In genomic region chrX:17563076-17563475, GRCh38 we compare ENCODE assay signal across 22 cellular contexts.
"Had no signal": no experiment of that assay in that cellular context is flagged by ENCODE, and none has a peak within 500 bp of the region (broad histone marks: within the 10 kb centered on the region; RNA-seq: fewer than 3 reads in every experiment).

No MANE protein-coding gene starts in this region.

- H3K36me3 ChIP-seq: adrenal gland, colonic mucosa, esophagus muscularis mucosa, right lobe of liver, upper lobe of right lung, WERI-Rb-1 had no signal

- ATAC-seq: effector memory CD8-positive, alpha-beta T cell; left colon; stimulated activated memory B cell treated with anti-CD40 and anti-IgM and Interleukin-4, amounts not matched to agents 10 μg/mL and 1 μg/mL and 100 μg/mL, for 72 hours; upper lobe of right lung had no signal

- H3K27ac Mint-ChIP-seq: effector memory CD8-positive, alpha-beta T cell; naive B cell; stimulated activated memory B cell treated with anti-CD40 and anti-IgM and Interleukin-4, amounts not matched to agents 10 μg/mL and 1 μg/mL and 100 μg/mL, for 72 hours had no signal

- H3K27me3 ChIP-seq: adrenal gland, colonic mucosa, esophagus muscularis mucosa, right lobe of liver, upper lobe of right lung had no signal

- H3K36me3 Mint-ChIP-seq: activated naive CD4-positive, alpha-beta T cell treated with anti-CD3 and anti-CD28 coated beads, Interleukin-2, amount 50 U/mL, for 24 hours; naive B cell; stimulated activated memory B cell treated with anti-CD40 and anti-IgM and Interleukin-4, amounts not matched to agents 10 μg/mL and 1 μg/mL and 100 μg/mL, for 72 hours had no signal

- H3K9me3 Mint-ChIP-seq: activated naive CD4-positive, alpha-beta T cell treated with anti-CD3 and anti-CD28 coated beads, Interleukin-2, amount 50 U/mL, for 24 hours; effector memory CD8-positive, alpha-beta T cell; stimulated activated memory B cell treated with anti-CD40 and anti-IgM and Interleukin-4, amounts not matched to agents 10 μg/mL and 1 μg/mL and 100 μg/mL, for 72 hours had no signal

- H3K27me3 Mint-ChIP-seq: activated naive CD4-positive, alpha-beta T cell treated with anti-CD3 and anti-CD28 coated beads, Interleukin-2, amount 50 U/mL, for 24 hours; effector memory CD8-positive, alpha-beta T cell; stimulated activated memory B cell treated with anti-CD40 and anti-IgM and Interleukin-4, amounts not matched to agents 10 μg/mL and 1 μg/mL and 100 μg/mL, for 72 hours had no signal

- H3K4me1 Mint-ChIP-seq: naive B cell; stimulated activated memory B cell treated with anti-CD40 and anti-IgM and Interleukin-4, amounts not matched to agents 10 μg/mL and 1 μg/mL and 100 μg/mL, for 72 hours had no signal

- H3K9me3 ChIP-seq: adrenal gland, colonic mucosa, esophagus muscularis mucosa, right lobe of liver, upper lobe of right lung had no signal

- H3K4me3 Mint-ChIP-seq: activated naive CD4-positive, alpha-beta T cell treated with anti-CD3 and anti-CD28 coated beads, Interleukin-2, amount 50 U/mL, for 24 hours; effector memory CD8-positive, alpha-beta T cell; naive B cell; stimulated activated memory B cell treated with anti-CD40 and anti-IgM and Interleukin-4, amounts not matched to agents 10 μg/mL and 1 μg/mL and 100 μg/mL, for 72 hours had no signal

- H3K4me3 ChIP-seq: adrenal gland, colonic mucosa, dorsolateral prefrontal cortex, esophagus muscularis mucosa, right lobe of liver, skin epidermis, upper lobe of right lung had no signal

- H3K27ac ChIP-seq: adrenal gland, colonic mucosa, dorsolateral prefrontal cortex, esophagus muscularis mucosa, right lobe of liver, skin epidermis, upper lobe of right lung, WERI-Rb-1 had no signal

- H3K4me1 ChIP-seq: colonic mucosa, right lobe of liver had no signal

- DNase-seq: activated CD4-positive, alpha-beta T cell treated with anti-CD3 and anti-CD28 coated beads for 1 hour; activated CD8-positive, alpha-beta memory T cell treated with anti-CD3 and anti-CD28 coated beads, Interleukin-2, amount 50 U/mL, for 48 hours; activated effector memory CD4-positive, alpha-beta T cell treated with anti-CD3 and anti-CD28 coated beads, Interleukin-2, amount 50 U/mL, for 16 hours; activated T-cell treated with anti-CD3 and anti-CD28 coated beads, Interleukin-2, amount 50 U/mL, for 48 hours; adrenal gland; colonic mucosa; dorsolateral prefrontal cortex; effector memory CD8-positive, alpha-beta T cell; head of caudate nucleus; hypothalamus; left colon; mesendoderm; naive B cell; nucleus accumbens; right lobe of liver; T-helper 1 cell; upper lobe of right lung; WERI-Rb-1 had no signal
